Comparison of ENCODE assay signal across 8 cellular contexts in genomic region chr22:24230911-24231656, GRCh38. TPM values are rescaled to one million over a fixed set of nuclear protein-coding genes. Genes with fewer than 3 reads are reported as not detected.
A peak's percentile ranks its signal among the peaks of the same experiment; 100 is the strongest.
DNase-seq lines count a peak whose midpoint lies in the region; ATAC-seq and TF ChIP-seq lines count a peak whose summit lies in the region.

No MANE protein-coding gene starts in this region.

- TF ChIP-seq POLR2A in erythroblast (IDR thresholded peaks at IDR 0.05; ENCODE audit: low read length) = no peak

- CTCF ChIA-PET in BJ (lab: Yijun Ruan, JAX) = interaction anchor here (0.9 to 3.0 kb wide), 7 partner anchors 9 to 41 kb away, joined by 3 to 18 read pairs (median 7); no protein-coding TSS in a partner anchor
- CTCF ChIA-PET in activated CD8-positive, alpha-beta T cell treated with anti-CD3 and anti-CD28 coated beads, Interleukin-2, amount 10 ng/mL, durations not matched to agents 7 days and 5 days (lab: Charles Lee) = interaction anchor here (0.7 to 3.2 kb wide), 23 partner anchors 9 to 142 kb away, joined by 3 to 21 read pairs (median 4); partner anchors contain the start of gene GGT5

- H3K9me3 Mint-ChIP-seq in activated CD8-positive, alpha-beta T cell treated with anti-CD3 and anti-CD28 coated beads, Interleukin-2, amount 10 ng/mL, durations not matched to agents 7 days and 5 days (ENCODE audit: insufficient read depth) = no peaks in the 10 kb centered on the region

- H3K36me3 Mint-ChIP-seq in activated CD8-positive, alpha-beta T cell treated with anti-CD3 and anti-CD28 coated beads, Interleukin-2, amount 10 ng/mL, durations not matched to agents 7 days and 5 days (ENCODE audit: low read depth) = no peaks in the 10 kb centered on the region

- no peaks in the 10 kb centered on the region for H3K36me3 ChIP-seq in BJ (ENCODE audit: control insufficient read depth, insufficient read depth, low read length)
- no peaks in the 10 kb centered on the region for H3K36me3 ChIP-seq in MG63

- H3K4me3 ChIP-seq in BJ (ENCODE audit: low read depth, low read length) (no peak overlapping the region), MG63 (no peak overlapping the region)

- H3K27me3 Mint-ChIP-seq in activated CD8-positive, alpha-beta T cell treated with anti-CD3 and anti-CD28 coated beads, Interleukin-2, amount 10 ng/mL, durations not matched to agents 7 days and 5 days (ENCODE audit: low read depth) = no peaks in the 10 kb centered on the region

- TF ChIP-seq CTCF in BJ (IDR thresholded peaks at IDR 0.05; ENCODE audit: insufficient read depth, low read depth, low read length) = peak; percentile 27; the same call in 1 of the 2 replicates

- ATAC-seq in activated CD8-positive, alpha-beta T cell treated with anti-CD3 and anti-CD28 coated beads, Interleukin-2, amount 10 ng/mL, durations not matched to agents 7 days and 5 days = peak; percentile 87
- ATAC-seq in GM18873 (IDR thresholded peaks at IDR 0.05; ENCODE audit: low FRiP score, unreplicated experiment) = no peak

- no peak overlapping the region for H3K4me3 Mint-ChIP-seq in activated CD8-positive, alpha-beta T cell treated with anti-CD3 and anti-CD28 coated beads, Interleukin-2, amount 10 ng/mL, durations not matched to agents 7 days and 5 days

- peak overlapping the region; percentile 82 for H3K27ac Mint-ChIP-seq in activated CD8-positive, alpha-beta T cell treated with anti-CD3 and anti-CD28 coated beads, Interleukin-2, amount 10 ng/mL, durations not matched to agents 7 days and 5 days

- no peak for DNase-seq in BJ (ENCODE audit: low read depth)
- peak; percentile 15 for DNase-seq in LoVo (ENCODE audit: low spot score)
- DNase-seq in activated CD8-positive, alpha-beta T cell treated with anti-CD3 and anti-CD28 coated beads, Interleukin-2, amount 10 ng/mL, durations not matched to agents 7 days and 5 days = peak; percentile 75
- peak; percentile 44 to 58 for DNase-seq in erythroblast (lab: John Stamatoyannopoulos, UW)
- peak; percentile 64 for DNase-seq in stimulated activated CD4-positive, alpha-beta T cell treated with anti-CD3 and anti-CD28 coated beads, Interleukin-12 subunit alpha, Interleukin-12 subunit beta, amount 100 ng/mL, for 4 hours
- no peak for DNase-seq in MG63
- DNase-seq in globus pallidus (ENCODE audit: low spot score) = no peak

- H3K27me3 ChIP-seq in BJ (ENCODE audit: control insufficient read depth, insufficient read depth, low read length) (no peaks in the 10 kb centered on the region), MG63 (no peaks in the 10 kb centered on the region)

- H3K4me1 Mint-ChIP-seq in activated CD8-positive, alpha-beta T cell treated with anti-CD3 and anti-CD28 coated beads, Interleukin-2, amount 10 ng/mL, durations not matched to agents 7 days and 5 days (ENCODE audit: low read depth) = peaks cover 5% of the 10 kb centered on the region

- POLR2A ChIA-PET in BJ (lab: Charles Lee) = no interaction called here
- POLR2A ChIA-PET in activated CD8-positive, alpha-beta T cell treated with anti-CD3 and anti-CD28 coated beads, Interleukin-2, amount 10 ng/mL, durations not matched to agents 7 days and 5 days (lab: Charles Lee) = no interaction called here

- H3K9me3 ChIP-seq in MG63 = no peaks in the 10 kb centered on the region

RNA-seq across cellular contexts. Expression of gene GGT5, which starts 13.8 kb away (rescaled TPM):
- 13.3 and 29.1 TPM in 2 replicates for polyA plus RNA-seq in BJ (2011; rRNA removed)
- polyA minus RNA-seq in BJ (2011; rRNA and poly(A)+ RNA removed) = 7.8 and 9.9 TPM in 2 replicates
- total RNA-seq in activated CD8-positive, alpha-beta T cell treated with anti-CD3 and anti-CD28 coated beads, Interleukin-2, amount 10 ng/mL, durations not matched to agents 7 days and 5 days = under 1 TPM; 0.29 to 0.44 TPM
- not detected in 2 replicates for total RNA-seq in MG63 (2014; rRNA removed; shearing (Covaris generic); ENCODE audit: low replicate concordance)

RNA-seq across cellular contexts. Expression of gene SPECC1L, which starts 39.5 kb away (rescaled TPM):
- polyA plus RNA-seq in BJ (2011; rRNA removed) = 35.1 and 42.4 TPM in 2 replicates
- 33.7 and 42.9 TPM in 2 replicates for polyA minus RNA-seq in BJ (2011; rRNA and poly(A)+ RNA removed)
- total RNA-seq in activated CD8-positive, alpha-beta T cell treated with anti-CD3 and anti-CD28 coated beads, Interleukin-2, amount 10 ng/mL, durations not matched to agents 7 days and 5 days = 10 to 100 TPM; 57.6 to 59.7 TPM
- 11.0 and 30.9 TPM in 2 replicates for total RNA-seq in MG63 (2014; rRNA removed; shearing (Covaris generic); ENCODE audit: low replicate concordance)

RNA-seq across cellular contexts. Expression of gene SUSD2, which starts 49.8 kb away (rescaled TPM):
- polyA plus RNA-seq in BJ (2011; rRNA removed) = 2.6 and 5.2 TPM in 2 replicates
- 1.2 and 1.3 TPM in 2 replicates for polyA minus RNA-seq in BJ (2011; rRNA and poly(A)+ RNA removed)
- 1 to 10 TPM; 1.3 to 1.9 TPM for total RNA-seq in activated CD8-positive, alpha-beta T cell treated with anti-CD3 and anti-CD28 coated beads, Interleukin-2, amount 10 ng/mL, durations not matched to agents 7 days and 5 days
- 0.20 TPM in 1 of 2 replicates, not detected in the other for total RNA-seq in MG63 (2014; rRNA removed; shearing (Covaris generic); ENCODE audit: low replicate concordance)

Comparison
In these comparisons a context has a peak if more than half of its experiments do, and no peak if none do; other contexts are left out.
1. DNase-seq: peak in LoVo (single experiment), activated CD8-positive, alpha-beta T cell treated with anti-CD3 and anti-CD28 coated beads, Interleukin-2, amount 10 ng/mL, durations not matched to agents 7 days and 5 days (single experiment), erythroblast (2 of 2) and stimulated activated CD4-positive, alpha-beta T cell treated with anti-CD3 and anti-CD28 coated beads, Interleukin-12 subunit alpha, Interleukin-12 subunit beta, amount 100 ng/mL, for 4 hours (single experiment); none in BJ (single experiment), MG63 (single experiment) and globus pallidus (single experiment).